31 cellular contexts compared by ENCODE assay signal in the genomic region with DNA sequence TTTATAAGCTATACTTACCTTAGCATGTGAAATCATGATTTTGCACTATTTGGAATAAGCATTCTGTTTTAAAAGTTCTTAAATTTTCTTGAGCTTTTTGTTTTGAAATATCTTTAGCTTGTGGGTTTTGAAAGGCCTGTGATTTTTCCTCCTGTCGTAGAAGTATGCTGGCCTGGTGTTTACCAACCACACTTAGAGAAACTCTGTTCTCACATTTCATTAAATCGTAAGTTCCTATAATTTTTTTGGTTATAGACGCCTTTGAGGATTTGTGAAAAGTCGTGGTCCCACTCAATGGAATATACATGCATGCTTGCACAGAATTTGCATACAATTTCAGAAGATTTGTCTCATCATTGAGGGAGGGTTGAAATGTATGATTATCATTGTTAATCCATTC.
DNase-seq lines count a peak whose midpoint lies in the region; ATAC-seq and TF ChIP-seq lines count a peak whose summit lies in the region.
"Had no signal": no experiment of that assay in that cellular context is flagged by ENCODE, and none has a peak within 500 bp of the region (broad histone marks: within the 10 kb centered on the region; RNA-seq: fewer than 3 reads in every experiment).

No MANE protein-coding gene starts in this region.

- no peak for TF ChIP-seq POLR2A in breast epithelium (IDR thresholded peaks at IDR 0.05)

- H3K9me3 ChIP-seq in breast epithelium = no peaks in the 10 kb centered on the region
- H3K9me3 ChIP-seq in thoracic aorta = no peaks in the 10 kb centered on the region
- H3K9me3 ChIP-seq: mucosa of descending colon, spleen, thyroid gland had no signal

- peak overlapping the region; percentile 86 for H3K27ac Mint-ChIP-seq in MCF 10A (ENCODE audit: low read depth, unreplicated experiment)
- H3K27ac Mint-ChIP-seq in type B pancreatic cell = no peak overlapping the region
- H3K27ac Mint-ChIP-seq: activated CD4-positive, alpha-beta T cell treated with anti-CD3 and anti-CD28 coated beads, Interleukin-2, amount 10 ng/mL, durations not matched to agents 24 days and 14 days; activated CD8-positive, alpha-beta memory T cell treated with anti-CD3 and anti-CD28 coated beads, Interleukin-2, amount 10 ng/mL, durations not matched to agents 7 days and 5 days; activated naive CD4-positive, alpha-beta T cell treated with anti-CD3 and anti-CD28 coated beads, Interleukin-2, amount 50 U/mL, for 24 hours; B cell; immature natural killer cell; progenitor cell of endocrine pancreas; T-cell had no signal

- H3K36me3 ChIP-seq in breast epithelium (no peaks in the 10 kb centered on the region), thoracic aorta (no peaks in the 10 kb centered on the region)
- H3K36me3 ChIP-seq: spleen, thyroid gland had no signal

- H3K9me3 Mint-ChIP-seq in MCF 10A (ENCODE audit: unreplicated experiment) (peaks cover 14% of the 10 kb centered on the region), type B pancreatic cell (peaks cover 6% of the 10 kb centered on the region)
- H3K9me3 Mint-ChIP-seq: activated CD4-positive, alpha-beta T cell treated with anti-CD3 and anti-CD28 coated beads, Interleukin-2, amount 10 ng/mL, durations not matched to agents 24 days and 14 days; immature natural killer cell had no signal

- no peak overlapping the region for H3K27ac ChIP-seq in breast epithelium
- peak overlapping the region; percentile 65 to 71 for H3K27ac ChIP-seq in thoracic aorta
- H3K27ac ChIP-seq: spleen, thyroid gland had no signal

- DNase-seq in MCF 10A (ENCODE audit: unreplicated experiment) (no peak), breast epithelium (ENCODE audit: low spot score in 2 of 2) (no peak), astrocyte of the hippocampus (ENCODE audit: low read depth, low spot score) (peak; percentile 55), iris pigment epithelial cell (ENCODE audit: low read depth) (peak; percentile 62), thoracic aorta (ENCODE audit: low spot score) (no peak), type B pancreatic cell (ENCODE audit: extremely low spot score, unreplicated experiment) (no peak)
- DNase-seq in stimulated activated CD4-positive, alpha-beta T cell treated with anti-CD3 and anti-CD28 coated beads, Interleukin-1b, Interleukin-23, amount 100 ng/mL, for 48 hours = no peak
- DNase-seq: 8988T; activated CD4-positive, alpha-beta T cell treated with anti-CD3 and anti-CD28 coated beads, Interleukin-2, amount 10 ng/mL, durations not matched to agents 24 days and 14 days; activated CD8-positive, alpha-beta memory T cell treated with anti-CD3 and anti-CD28 coated beads, Interleukin-2, amount 10 ng/mL, durations not matched to agents 7 days and 5 days; aorta; cortex of kidney; DMS79; immature natural killer cell; mucosa of descending colon; NCI-H1092; NCI-H1930; NCI-H345; NCI-H82; OCI-M1; SHP77; spleen; stimulated activated CD4-positive, alpha-beta T cell treated with anti-CD3 and anti-CD28 coated beads, Interleukin-4, amount 100 ng/mL, for 24 hours; stimulated activated naive CD4-positive, alpha-beta T cell treated with Interleukin-2 at 50 U/mL for 16 hours; T-cell; thyroid gland had no signal

- H3K4me3 ChIP-seq in breast epithelium (no peak overlapping the region), thoracic aorta (no peak overlapping the region)
- H3K4me3 ChIP-seq: mucosa of descending colon, spleen, thyroid gland had no signal

- intact Hi-C loops in MCF 10A (cut with micrococcal nuclease) (no loop called here), breast epithelium (cut with DNase I; ENCODE audit: low total_unique reads) (no loop called here)

- H3K4me1 Mint-ChIP-seq in MCF 10A (ENCODE audit: insufficient read depth, unreplicated experiment) (peaks cover 28% of the 10 kb centered on the region), type B pancreatic cell (ENCODE audit: unreplicated experiment) (peaks cover 21% of the 10 kb centered on the region)
- H3K4me1 Mint-ChIP-seq: activated CD4-positive, alpha-beta T cell treated with anti-CD3 and anti-CD28 coated beads, Interleukin-2, amount 10 ng/mL, durations not matched to agents 24 days and 14 days had no signal

- POLR2A ChIA-PET in MCF 10A (lab: Yijun Ruan, JAX) = interaction anchor here (0.6 to 6.4 kb wide), 6 partner anchors 9 to 62 kb away, joined by 3 to 47 read pairs (median 4); a partner anchor contains a TSS

- H3K4me1 ChIP-seq in breast epithelium (no peaks in the 10 kb centered on the region), thoracic aorta (ENCODE audit: control insufficient read depth in 1 of 2, low read depth in 2 of 2) (peaks cover 42 to 66% of the 10 kb centered on the region in 2 donors)

- H3K4me3 Mint-ChIP-seq in MCF 10A (ENCODE audit: unreplicated experiment) = no peak overlapping the region
- H3K4me3 Mint-ChIP-seq in type B pancreatic cell = no peak overlapping the region
- H3K4me3 Mint-ChIP-seq: activated CD4-positive, alpha-beta T cell treated with anti-CD3 and anti-CD28 coated beads, Interleukin-2, amount 10 ng/mL, durations not matched to agents 24 days and 14 days; activated CD8-positive, alpha-beta memory T cell treated with anti-CD3 and anti-CD28 coated beads, Interleukin-2, amount 10 ng/mL, durations not matched to agents 7 days and 5 days; activated naive CD4-positive, alpha-beta T cell treated with anti-CD3 and anti-CD28 coated beads, Interleukin-2, amount 50 U/mL, for 24 hours; B cell; immature natural killer cell; neural crest cell; T-cell had no signal

- no peak for TF ChIP-seq CTCF in MCF 10A (IDR thresholded peaks at IDR 0.05; ENCODE audit: unreplicated experiment)
- no peak for TF ChIP-seq CTCF in breast epithelium (IDR thresholded peaks at IDR 0.05)
- TF ChIP-seq CTCF in thoracic aorta (IDR thresholded peaks at IDR 0.05) = no peak
- no peak for TF ChIP-seq CTCF in type B pancreatic cell (conservative IDR thresholded peaks at IDR 0.05)

- BruUV-seq in MCF 10A (replicated peaks; lab: Mats Ljungman, UMichigan) = no TSS peak

- H3K27me3 Mint-ChIP-seq in MCF 10A (ENCODE audit: insufficient read depth, unreplicated experiment) = no peaks in the 10 kb centered on the region
- no peaks in the 10 kb centered on the region for H3K27me3 Mint-ChIP-seq in type B pancreatic cell
- H3K27me3 Mint-ChIP-seq: activated CD4-positive, alpha-beta T cell treated with anti-CD3 and anti-CD28 coated beads, Interleukin-2, amount 10 ng/mL, durations not matched to agents 24 days and 14 days; activated CD8-positive, alpha-beta memory T cell treated with anti-CD3 and anti-CD28 coated beads, Interleukin-2, amount 10 ng/mL, durations not matched to agents 7 days and 5 days; activated naive CD4-positive, alpha-beta T cell treated with anti-CD3 and anti-CD28 coated beads, Interleukin-2, amount 50 U/mL, for 24 hours; B cell; progenitor cell of endocrine pancreas; T-cell had no signal

- ATAC-seq in thoracic aorta (ENCODE audit: insufficient number of reproducible peaks, low FRiP score, low read depth) = no peak
- ATAC-seq in HG03025 (IDR thresholded peaks at IDR 0.05; ENCODE audit: low FRiP score, unreplicated experiment) = no peak
- ATAC-seq: activated CD8-positive, alpha-beta memory T cell treated with anti-CD3 and anti-CD28 coated beads, Interleukin-2, amount 10 ng/mL, durations not matched to agents 7 days and 5 days; T-cell had no signal

- H3K36me3 Mint-ChIP-seq in MCF 10A (ENCODE audit: insufficient read depth, unreplicated experiment) = peaks cover 27% of the 10 kb centered on the region
- H3K36me3 Mint-ChIP-seq in type B pancreatic cell = peaks cover 13% of the 10 kb centered on the region
- H3K36me3 Mint-ChIP-seq: immature natural killer cell had no signal

- CTCF ChIA-PET in MCF 10A (lab: Yijun Ruan, JAX) = interaction anchor here (1.2 kb wide), 1 partner anchor 18 kb away, joined by 3 read pairs; no protein-coding TSS in a partner anchor

- no peaks in the 10 kb centered on the region for H3K27me3 ChIP-seq in breast epithelium
- H3K27me3 ChIP-seq in thoracic aorta (replicated peaks; ENCODE audit: insufficient read depth) = no peaks in the 10 kb centered on the region
- H3K27me3 ChIP-seq: spleen, thyroid gland had no signal

Comparison
In these comparisons a context has a peak if more than half of its experiments do, and no peak if none do; other contexts are left out.
1. DNase-seq: peak in astrocyte of the hippocampus (single experiment) and iris pigment epithelial cell (single experiment); none in MCF 10A (single experiment), breast epithelium (0 of 2), thoracic aorta (single experiment), stimulated activated CD4-positive, alpha-beta T cell treated with anti-CD3 and anti-CD28 coated beads, Interleukin-1b, Interleukin-23, amount 100 ng/mL, for 48 hours (single experiment) and type B pancreatic cell (single experiment).
2. H3K27ac ChIP-seq: peak in thoracic aorta (2 of 2); none in breast epithelium (0 of 2).